ENCODE assay signal across 33 cellular contexts in genomic region chr17:35095741-35096140, GRCh38. TPM values are rescaled to one million over a fixed set of nuclear protein-coding genes. Genes with fewer than 3 reads are reported as not detected.
"Had no signal": no experiment of that assay in that cellular context is flagged by ENCODE, and none has a peak within 500 bp of the region (broad histone marks: within the 10 kb centered on the region; RNA-seq: fewer than 3 reads in every experiment).

No MANE protein-coding gene starts in this region.

- H3K9me3 ChIP-seq: adrenal gland, ascending aorta, esophagus muscularis mucosa, gastrocnemius medialis, heart right ventricle had no signal

- H3K4me2 ChIP-seq: hepatocyte had no signal

- H3K4me1 ChIP-seq: adrenal gland, ascending aorta, esophagus muscularis mucosa, foreskin keratinocyte, gastrocnemius medialis, heart right ventricle had no signal

- H3K27ac ChIP-seq: adrenal gland, ascending aorta, coronary artery, dorsolateral prefrontal cortex, esophagus muscularis mucosa, gastrocnemius medialis, heart right ventricle, hepatocyte, WERI-Rb-1 had no signal

- H3K4me3 ChIP-seq: adrenal gland, ascending aorta, coronary artery, dorsolateral prefrontal cortex, esophagus muscularis mucosa, gastrocnemius medialis, heart right ventricle, hepatocyte had no signal

- ATAC-seq: activated CD4-positive, CD25-positive, alpha-beta regulatory T cell treated with anti-CD3 and anti-CD28 coated beads, Interleukin-2, amount 50 U/mL, for 24 hours; activated CD8-positive, alpha-beta T cell treated with anti-CD3 and anti-CD28 coated beads for 36 hours; gastrocnemius medialis; T-helper 17 cell had no signal

- H2AFZ ChIP-seq: hepatocyte had no signal

- DNase-seq: activated B cell treated with CpG ODN at 0.5 μM for 24 hours; activated CD4-positive, alpha-beta T cell treated with anti-CD3 and anti-CD28 coated beads for 48 hours; activated CD4-positive, alpha-beta T cell treated with anti-CD3 and anti-CD28 coated beads, Interleukin-2, amount 50 U/mL, for 1 hour; activated CD4-positive, alpha-beta T cell treated with anti-CD3 and anti-CD28 coated beads, Interleukin-2, amount 50 U/mL, for 48 hours; activated CD8-positive, alpha-beta memory T cell treated with anti-CD3 and anti-CD28 coated beads for 24 hours; activated CD8-positive, alpha-beta T cell treated with anti-CD3 and anti-CD28 coated beads for 36 hours; activated effector memory CD4-positive, alpha-beta T cell treated with Interleukin-2 at 50 U/mL for 16 hours; activated gamma-delta T cell treated with Interleukin-2 at 50 U/mL for 16 hours; activated naive CD4-positive, alpha-beta T cell treated with Interleukin-2 at 50 U/mL for 16 hours; activated naive CD8-positive, alpha-beta T cell treated with anti-CD3 and anti-CD28 coated beads for 36 hours; activated naive CD8-positive, alpha-beta T cell treated with anti-CD3 and anti-CD28 coated beads, Interleukin-2, amount 50 U/mL, for 24 hours; activated T-cell treated with anti-CD3 and anti-CD28 coated beads, Interleukin-2, amount 50 U/mL, for 4 hours; adrenal gland; brain microvascular endothelial cell; dorsolateral prefrontal cortex; effector memory CD4-positive, alpha-beta T cell; endodermal cell; erythroblast; foreskin keratinocyte; gastrocnemius medialis; heart right ventricle; T-helper 1 cell; T-helper 17 cell; WERI-Rb-1 had no signal

- H3K27me3 ChIP-seq: adrenal gland, ascending aorta, brain microvascular endothelial cell, dorsolateral prefrontal cortex, esophagus muscularis mucosa, foreskin keratinocyte, gastrocnemius medialis, heart right ventricle, hepatocyte had no signal

RNA-seq across cellular contexts. Expression of gene FNDC8, which starts 25.7 kb away (rescaled TPM):
- total RNA-seq: activated B cell treated with CpG ODN at 0.5 μM for 24 hours; activated CD8-positive, alpha-beta T cell treated with anti-CD3 and anti-CD28 coated beads for 36 hours; activated naive CD8-positive, alpha-beta T cell treated with anti-CD3 and anti-CD28 coated beads for 36 hours; activated T-cell treated with anti-CD3 and anti-CD28 coated beads, Interleukin-2, amount 50 U/mL, for 4 hours; activated T-helper 17 cell treated with anti-CD3 and anti-CD28 coated beads, Interleukin-2, amount 50 U/mL, for 72 hours; adrenal gland; ascending aorta; bronchial epithelial cell; cardiac septum; cerebellum; endodermal cell; esophagus muscularis mucosa; foreskin keratinocyte; gastrocnemius medialis; heart right ventricle; hepatocyte; T-helper 17 cell had no signal
- polyA plus RNA-seq: adrenal gland, foreskin keratinocyte, heart right ventricle, hepatocyte had no signal

RNA-seq across cellular contexts. Expression of gene UNC45B, which starts 51.9 kb away (rescaled TPM):
- total RNA-seq: activated B cell treated with CpG ODN at 0.5 μM for 24 hours; activated T-cell treated with anti-CD3 and anti-CD28 coated beads, Interleukin-2, amount 50 U/mL, for 4 hours; activated T-helper 17 cell treated with anti-CD3 and anti-CD28 coated beads, Interleukin-2, amount 50 U/mL, for 72 hours; ascending aorta; bronchial epithelial cell; cerebellum; endodermal cell; foreskin keratinocyte; hepatocyte had no signal
- polyA plus RNA-seq: foreskin keratinocyte, hepatocyte had no signal
